ENCODE assay signal across 10 cellular contexts in genomic region chr20:45968801-45969711, GRCh38. TPM values are rescaled to one million over a fixed set of nuclear protein-coding genes. Genes with fewer than 3 reads are reported as not detected.
DNase-seq lines count a peak whose midpoint lies in the region; ATAC-seq and TF ChIP-seq lines count a peak whose summit lies in the region.
"Had no signal": no experiment of that assay in that cellular context is flagged by ENCODE, and none has a peak within 500 bp of the region (broad histone marks: within the 10 kb centered on the region; RNA-seq: fewer than 3 reads in every experiment).

No MANE protein-coding gene starts in this region.

- H3K36me3 ChIP-seq in RWPE2 (ENCODE audit: low read depth): peaks cover 55% of the 10 kb centered on the region
- H3K36me3 ChIP-seq in suprapubic skin: peaks cover 54% of the 10 kb centered on the region
- peaks cover 58% of the 10 kb centered on the region for H3K36me3 ChIP-seq in MG63

- H3K9me3 ChIP-seq in RWPE2 (ENCODE audit: severe bottlenecking) (no peaks in the 10 kb centered on the region), suprapubic skin (no peaks in the 10 kb centered on the region), MG63 (no peaks in the 10 kb centered on the region)

- no peaks in the 10 kb centered on the region for H3K27me3 ChIP-seq in RWPE2 (ENCODE audit: insufficient read depth, poor library complexity, severe bottlenecking)
- H3K27me3 ChIP-seq in suprapubic skin: no peaks in the 10 kb centered on the region
- no peaks in the 10 kb centered on the region for H3K27me3 ChIP-seq in MG63

- H3K4me3 ChIP-seq in RWPE2 (ENCODE audit: severe bottlenecking): no peak overlapping the region
- no peak overlapping the region for H3K4me3 ChIP-seq in suprapubic skin
- H3K4me3 ChIP-seq in MG63: no peak overlapping the region

- H3K36me3 Mint-ChIP-seq in activated naive CD8-positive, alpha-beta T cell treated with anti-CD3 and anti-CD28 coated beads for 36 hours: peaks cover 7% of the 10 kb centered on the region
- H3K36me3 Mint-ChIP-seq in activated naive CD8-positive, alpha-beta T cell treated with anti-CD3 and anti-CD28 coated beads, Interleukin-2, amount 50 U/mL, for 24 hours (ENCODE audit: low read depth): peaks cover 28% of the 10 kb centered on the region

- no peak for TF ChIP-seq CTCF in RWPE2 (IDR thresholded peaks at IDR 0.05; ENCODE audit: poor library complexity, severe bottlenecking)
- TF ChIP-seq CTCF in suprapubic skin (IDR thresholded peaks at IDR 0.05): no peak

- no peak for DNase-seq in activated naive CD8-positive, alpha-beta T cell treated with anti-CD3 and anti-CD28 coated beads for 36 hours
- DNase-seq in activated naive CD8-positive, alpha-beta T cell treated with anti-CD3 and anti-CD28 coated beads, Interleukin-2, amount 50 U/mL, for 24 hours: no peak
- peak; percentile 86 for DNase-seq in RWPE2 (ENCODE audit: low spot score)
- DNase-seq in glomerular visceral epithelial cell (ENCODE audit: extremely low spot score): peak; percentile 88
- DNase-seq in suprapubic skin (ENCODE audit: low spot score in 2 of 2): peak; percentile 69 to 77
- no peak for DNase-seq in NCI-H1436 (lab: John Stamatoyannopoulos, UW)
- DNase-seq in MG63: no peak
- DNase-seq: cerebellar nuclear complex had no signal

- H3K4me3 Mint-ChIP-seq in activated naive CD8-positive, alpha-beta T cell treated with anti-CD3 and anti-CD28 coated beads for 36 hours: no peak overlapping the region
- H3K4me3 Mint-ChIP-seq in activated naive CD8-positive, alpha-beta T cell treated with anti-CD3 and anti-CD28 coated beads, Interleukin-2, amount 50 U/mL, for 24 hours: no peak overlapping the region

- WGBS in suprapubic skin: 84% methylated on average over 6 of the region's 14 CpGs

- H3K27me3 Mint-ChIP-seq in activated naive CD8-positive, alpha-beta T cell treated with anti-CD3 and anti-CD28 coated beads for 36 hours: no peaks in the 10 kb centered on the region
- peaks cover 3% of the 10 kb centered on the region for H3K27me3 Mint-ChIP-seq in activated naive CD8-positive, alpha-beta T cell treated with anti-CD3 and anti-CD28 coated beads, Interleukin-2, amount 50 U/mL, for 24 hours

- no peak for ATAC-seq in activated naive CD8-positive, alpha-beta T cell treated with anti-CD3 and anti-CD28 coated beads, Interleukin-2, amount 50 U/mL, for 24 hours
- ATAC-seq in RWPE2 (ENCODE audit: low read depth): no peak
- no peak for ATAC-seq in GM18909 (IDR thresholded peaks at IDR 0.05; ENCODE audit: poor library complexity, unreplicated experiment)

- H3K9me3 Mint-ChIP-seq in activated naive CD8-positive, alpha-beta T cell treated with anti-CD3 and anti-CD28 coated beads for 36 hours: no peaks in the 10 kb centered on the region
- H3K9me3 Mint-ChIP-seq in activated naive CD8-positive, alpha-beta T cell treated with anti-CD3 and anti-CD28 coated beads, Interleukin-2, amount 50 U/mL, for 24 hours: no peaks in the 10 kb centered on the region

- TF ChIP-seq EP300 in suprapubic skin (IDR thresholded peaks at IDR 0.05): no peak

- peak overlapping the region; percentile 16 for H3K27ac Mint-ChIP-seq in activated naive CD8-positive, alpha-beta T cell treated with anti-CD3 and anti-CD28 coated beads for 36 hours
- H3K27ac Mint-ChIP-seq in activated naive CD8-positive, alpha-beta T cell treated with anti-CD3 and anti-CD28 coated beads, Interleukin-2, amount 50 U/mL, for 24 hours: no peak overlapping the region

- H3K4me1 ChIP-seq in RWPE2 (ENCODE audit: insufficient read depth, poor library complexity, severe bottlenecking): peaks cover 12% of the 10 kb centered on the region
- peaks cover 24% of the 10 kb centered on the region for H3K4me1 ChIP-seq in suprapubic skin

- no peak overlapping the region for H3K27ac ChIP-seq in RWPE2 (ENCODE audit: poor library complexity, severe bottlenecking)
- no peak overlapping the region for H3K27ac ChIP-seq in suprapubic skin

- no peak for TF ChIP-seq POLR2A in suprapubic skin (IDR thresholded peaks at IDR 0.05)

- H3K4me1 Mint-ChIP-seq in activated naive CD8-positive, alpha-beta T cell treated with anti-CD3 and anti-CD28 coated beads for 36 hours: peaks cover 14% of the 10 kb centered on the region
- peaks cover 25% of the 10 kb centered on the region for H3K4me1 Mint-ChIP-seq in activated naive CD8-positive, alpha-beta T cell treated with anti-CD3 and anti-CD28 coated beads, Interleukin-2, amount 50 U/mL, for 24 hours

RNA-seq across cellular contexts. Expression of gene ZNF335, which starts 2.9 kb away (rescaled TPM):
- 10 to 100 TPM; 28.0 to 29.0 TPM for total RNA-seq in activated naive CD8-positive, alpha-beta T cell treated with anti-CD3 and anti-CD28 coated beads for 36 hours
- 10 to 100 TPM; 25.8 to 62.6 (median 35.1) TPM for total RNA-seq in suprapubic skin
- 8.7 and 9.5 TPM in 2 replicates for total RNA-seq in MG63 (2014; rRNA removed; shearing (Covaris generic); ENCODE audit: low replicate concordance)

RNA-seq across cellular contexts. Expression of gene PCIF1, which starts 34.6 kb away (rescaled TPM):
- 10 to 100 TPM; 28.4 to 30.2 TPM for total RNA-seq in activated naive CD8-positive, alpha-beta T cell treated with anti-CD3 and anti-CD28 coated beads for 36 hours
- total RNA-seq in suprapubic skin: 10 to 100 TPM; 37.2 to 70.3 (median 42.4) TPM
- 10.5 and 12.1 TPM in 2 replicates for total RNA-seq in MG63 (2014; rRNA removed; shearing (Covaris generic); ENCODE audit: low replicate concordance)

RNA-seq across cellular contexts. Expression of gene MMP9, which starts 39.7 kb away (rescaled TPM):
- total RNA-seq in activated naive CD8-positive, alpha-beta T cell treated with anti-CD3 and anti-CD28 coated beads for 36 hours: under 1 TPM in 1 of 2 experiments, not detected in 1; 0.08 TPM
- 1 to 10 TPM in 2 of 4 donors, under 1 TPM in 2; 0.30 to 1.9 (median 0.96) TPM for total RNA-seq in suprapubic skin
- total RNA-seq in MG63 (2014; rRNA removed; shearing (Covaris generic); ENCODE audit: low replicate concordance): 0.07 TPM in 1 of 2 replicates, not detected in the other
- total RNA-seq: pulmonary artery endothelial cell had no signal

RNA-seq across cellular contexts. Expression of gene PLTP, which starts 57.1 kb away (rescaled TPM):
- 1 to 10 TPM; 5.9 to 6.2 TPM for total RNA-seq in activated naive CD8-positive, alpha-beta T cell treated with anti-CD3 and anti-CD28 coated beads for 36 hours
- 100 to 1,000 TPM in 1 of 4 donors, 10 to 100 TPM in 3; 49.2 to 138 (median 70.4) TPM for total RNA-seq in suprapubic skin
- total RNA-seq in MG63 (2014; rRNA removed; shearing (Covaris generic); ENCODE audit: low replicate concordance): 46.8 and 70.1 TPM in 2 replicates

RNA-seq across cellular contexts. Expression of gene SLC12A5, which starts 60.0 kb away (rescaled TPM):
- total RNA-seq in activated naive CD8-positive, alpha-beta T cell treated with anti-CD3 and anti-CD28 coated beads for 36 hours: under 1 TPM; 0.26 to 0.52 TPM
- total RNA-seq in suprapubic skin: under 1 TPM in 1 of 4 donors, not detected in 3; 0.40 TPM
- 0.15 and 0.72 TPM in 2 replicates for total RNA-seq in MG63 (2014; rRNA removed; shearing (Covaris generic); ENCODE audit: low replicate concordance)

Comparison
In these comparisons a context has a peak if more than half of its experiments do, and no peak if none do; other contexts are left out.
1. DNase-seq: peak in RWPE2 (single experiment), glomerular visceral epithelial cell (single experiment) and suprapubic skin (2 of 2); none in activated naive CD8-positive, alpha-beta T cell treated with anti-CD3 and anti-CD28 coated beads for 36 hours (single experiment), activated naive CD8-positive, alpha-beta T cell treated with anti-CD3 and anti-CD28 coated beads, Interleukin-2, amount 50 U/mL, for 24 hours (single experiment), NCI-H1436 (single experiment) and MG63 (single experiment).